ENCODE assay signal across 1 cellular context in genomic region chr11:116078101-116078561, GRCh38.
TF ChIP-seq lines count a peak whose summit lies in the region.

No MANE protein-coding gene starts in this region.

TF ChIP-seq in H1, 55 proteins besides CTCF, POLR2A, EP300 and RAD21 (continued from another document):
- no peak for TF ChIP-seq CHD7 (IDR thresholded peaks at IDR 0.05; ENCODE audit: insufficient replicate concordance, low read length)
- TF ChIP-seq SP4 (IDR thresholded peaks at IDR 0.05; ENCODE audit: low read length), result no peak
- no peak for TF ChIP-seq EZH2 (IDR thresholded peaks at IDR 0.05; ENCODE audit: low read depth, low read length, severe bottlenecking)
- no peak for TF ChIP-seq GABPA (IDR thresholded peaks at IDR 0.05; ENCODE audit: borderline replicate concordance, insufficient read depth, low read length)
- no peak for TF ChIP-seq CHD1 (IDR thresholded peaks at IDR 0.05; ENCODE audit: low read depth, low read length)
- TF ChIP-seq SIN3A (conservative IDR thresholded peaks at IDR 0.05 in 1 of 2, IDR thresholded peaks at IDR 0.05 in 1 of 2; ENCODE audit: low read depth in 1 of 2, low read length in 2 of 2), result no peak
- no peak for TF ChIP-seq CBX8 (IDR thresholded peaks at IDR 0.05; ENCODE audit: borderline replicate concordance, low read depth, low read length)
- no peak for TF ChIP-seq KDM4A (IDR thresholded peaks at IDR 0.05; ENCODE audit: low read depth, low read length, severe bottlenecking)
- no peak for TF ChIP-seq TAF1 (IDR thresholded peaks at IDR 0.05; ENCODE audit: low read depth, low read length)
- TF ChIP-seq ATF3 (IDR thresholded peaks at IDR 0.05; ENCODE audit: insufficient read depth, low read depth, low read length), result no peak
- no peak for TF ChIP-seq ATF2 (IDR thresholded peaks at IDR 0.05; ENCODE audit: low read length)
- TF ChIP-seq BRCA1 (IDR thresholded peaks at IDR 0.05; ENCODE audit: low read depth, low read length), result no peak
- no peak for TF ChIP-seq TBP (IDR thresholded peaks at IDR 0.05; ENCODE audit: low read depth, low read length)
TF ChIP-seq in H1: peak in this region for 0.
